ENCODE assay signal across 10 cellular contexts in genomic region chr6:44043479-44044153, GRCh38.
DNase-seq lines count a peak whose midpoint lies in the region; ATAC-seq and TF ChIP-seq lines count a peak whose summit lies in the region.
"Had no signal": no experiment of that assay in that cellular context is flagged by ENCODE, and none has a peak within 500 bp of the region (broad histone marks: within the 10 kb centered on the region; RNA-seq: fewer than 3 reads in every experiment).

No MANE protein-coding gene starts in this region.

- no peak overlapping the region for H3K27ac Mint-ChIP-seq in CD4-positive, alpha-beta memory T cell

- no peak for ATAC-seq in SK-N-SH treated with all-trans-retinoic acid at 6 μM for 48 hours
- ATAC-seq in left cardiac atrium = peak; percentile 31 to 35
- ATAC-seq in sciatic nerve = peak; percentile 44
- ATAC-seq in HG03025 (IDR thresholded peaks at IDR 0.05; ENCODE audit: low FRiP score, unreplicated experiment) = no peak
- ATAC-seq in HG03460 (IDR thresholded peaks at IDR 0.05; ENCODE audit: unreplicated experiment) = no peak

- no peaks in the 10 kb centered on the region for H3K4me1 Mint-ChIP-seq in CD4-positive, alpha-beta memory T cell

- H3K27me3 Mint-ChIP-seq in CD4-positive, alpha-beta memory T cell = peaks cover 0 to 3% of the 10 kb centered on the region in 2 donors

- no peaks in the 10 kb centered on the region for H3K9me3 ChIP-seq in CD4-positive, alpha-beta memory T cell (ENCODE audit: control insufficient read depth in 1 of 2, low read length in 2 of 2)

- no peaks in the 10 kb centered on the region for H3K27me3 ChIP-seq in CD4-positive, alpha-beta memory T cell (ENCODE audit: insufficient read depth, low read length)

- H3K36me3 ChIP-seq in CD4-positive, alpha-beta memory T cell (ENCODE audit: insufficient read depth, low read length) = no peaks in the 10 kb centered on the region

- H3K4me3 ChIP-seq in CD4-positive, alpha-beta memory T cell (ENCODE audit: low read length in 2 of 2) = no peak overlapping the region

- no peaks in the 10 kb centered on the region for H3K9me3 Mint-ChIP-seq in CD4-positive, alpha-beta memory T cell

- peak; percentile 31 for DNase-seq in GM03348 (ENCODE audit: low spot score)
- DNase-seq in left cardiac atrium = peak; percentile 63
- DNase-seq in sciatic nerve (ENCODE audit: low spot score) = peak; percentile 78
- no peak for DNase-seq in CD4-positive, alpha-beta memory T cell
- DNase-seq in activated T-cell treated with anti-CD3 and anti-CD28 coated beads, Interleukin-2, amount 50 U/mL, for 48 hours = no peak
- DNase-seq: DMS 273 treated with DMSO at 0.1 percent for 48 hours, NCI-H1105 had no signal

- H3K27ac ChIP-seq in CD4-positive, alpha-beta memory T cell (ENCODE audit: low read depth, low read length) = no peak overlapping the region

- intact Hi-C loops in left cardiac atrium (cut with DNase I) (no loop called here), sciatic nerve (cut with DNase I) (loop anchor here (5.0 kb wide), 1 partner anchor 36 kb away; no protein-coding TSS in a partner anchor)
- intact Hi-C loops in CD4-positive, alpha-beta memory T cell (cut with micrococcal nuclease) = no loop called here

- H3K4me3 Mint-ChIP-seq in CD4-positive, alpha-beta memory T cell = no peak overlapping the region

- POLR2A ChIA-PET in CD4-positive, alpha-beta memory T cell (lab: Charles Lee; ENCODE audit: partially characterized antibody) = no interaction called here

- H3K36me3 Mint-ChIP-seq in CD4-positive, alpha-beta memory T cell = no peaks in the 10 kb centered on the region

- no peaks in the 10 kb centered on the region for H3K4me1 ChIP-seq in CD4-positive, alpha-beta memory T cell (ENCODE audit: insufficient read depth, low read length)

- CTCF ChIA-PET in CD4-positive, alpha-beta memory T cell (lab: Charles Lee; ENCODE audit: partially characterized antibody) = no interaction called here

TF ChIP-seq in SK-N-SH treated with all-trans-retinoic acid at 6 μM for 48 hours, 23 proteins besides CTCF, POLR2A, EP300 and RAD21:
- TF ChIP-seq BACH2 (CRISPR knock-in tag; IDR thresholded peaks at IDR 0.05; ENCODE audit: borderline replicate concordance) (no peak), ZFP3 (CRISPR knock-in tag; IDR thresholded peaks at IDR 0.05) (0 out of 2 replicates have a peak, but pooled peaks have one; percentile 50)

Comparison
In these comparisons a context has a peak if more than half of its experiments do, and no peak if none do; other contexts are left out.
1. DNase-seq: peak in GM03348 (single experiment), left cardiac atrium (single experiment) and sciatic nerve (single experiment); none in CD4-positive, alpha-beta memory T cell (0 of 5) and activated T-cell treated with anti-CD3 and anti-CD28 coated beads, Interleukin-2, amount 50 U/mL, for 48 hours (0 of 2).
2. ATAC-seq: peak in left cardiac atrium (2 of 2) and sciatic nerve (single experiment); none in SK-N-SH treated with all-trans-retinoic acid at 6 μM for 48 hours (single experiment), HG03025 (single experiment) and HG03460 (single experiment).